Comparison of ENCODE assay signal across 8 cellular contexts in genomic region chr4:112951362-112951962, GRCh38.
DNase-seq lines count a peak whose midpoint lies in the region; ATAC-seq and TF ChIP-seq lines count a peak whose summit lies in the region.

No MANE protein-coding gene starts in this region.

- ATAC-seq in left ventricle myocardium superior (no peak), upper lobe of right lung (no peak)

- H3K27me3 ChIP-seq in left ventricle myocardium inferior (ENCODE audit: low read depth) = no peaks in the 10 kb centered on the region
- no peaks in the 10 kb centered on the region for H3K27me3 ChIP-seq in upper lobe of right lung

- H3K27ac ChIP-seq in left ventricle myocardium inferior (replicated peaks) = no peak overlapping the region
- no peak overlapping the region for H3K27ac ChIP-seq in upper lobe of right lung

- in situ Hi-C loops in SK-MEL-5 (cut with HindIII; ENCODE audit: low pct_unique_long_range_greater_than_20kb, low sequenced_read_pairs) = no loop called here

- H3K9me3 ChIP-seq in left ventricle myocardium inferior (replicated peaks) (no peaks in the 10 kb centered on the region), upper lobe of right lung (no peaks in the 10 kb centered on the region)

- H3K36me3 ChIP-seq in left ventricle myocardium inferior (no peaks in the 10 kb centered on the region), upper lobe of right lung (no peaks in the 10 kb centered on the region)

- H3K4me3 ChIP-seq in left ventricle myocardium inferior (no peak overlapping the region), foreskin fibroblast (ENCODE audit: low read depth in 1 of 2, low read length in 2 of 2) (no peak overlapping the region), upper lobe of right lung (no peak overlapping the region)

- H3K4me1 ChIP-seq in left ventricle myocardium inferior (peaks cover 6% of the 10 kb centered on the region), upper lobe of right lung (no peaks in the 10 kb centered on the region)

- no peak for DNase-seq in left ventricle myocardium inferior
- no peak for DNase-seq in left ventricle myocardium superior
- peak; percentile 35 for DNase-seq in SK-MEL-5 (ENCODE audit: low read depth, low spot score)
- DNase-seq in foreskin fibroblast = peak in 1 of 2 donors; percentile 40
- DNase-seq in upper lobe of right lung = no peak
- no peak for DNase-seq in NCI-H2196 treated with DMSO at 0.1 percent for 48 hours (lab: John Stamatoyannopoulos, UW; ENCODE audit: unreplicated experiment)
- no peak for DNase-seq in occipital lobe (lab: John Stamatoyannopoulos, UW)
- no peak for DNase-seq in posterior cingulate gyrus

- TF ChIP-seq CTCF in left ventricle myocardium inferior (IDR thresholded peaks at IDR 0.05; ENCODE audit: borderline replicate concordance) (peak; percentile 66), foreskin fibroblast (IDR thresholded peaks at IDR 0.05; ENCODE audit: low read depth, low read length) (peak; percentile 35), upper lobe of right lung (IDR thresholded peaks at IDR 0.05) (peak; percentile 54)

- intact Hi-C loops in left ventricle myocardium inferior (cut with micrococcal nuclease) = no loop called here
- intact Hi-C loops in left ventricle myocardium superior (cut with micrococcal nuclease) = no loop called here
- intact Hi-C loops in upper lobe of right lung (cut with DNase I) = no loop called here
- intact Hi-C loops in posterior cingulate gyrus (cut with DNase I) = loop anchor here (5.0 kb wide), 1 partner anchor 141 kb away; no protein-coding TSS in a partner anchor
